ENCODE assay signal across 8 cellular contexts in the genomic region with DNA sequence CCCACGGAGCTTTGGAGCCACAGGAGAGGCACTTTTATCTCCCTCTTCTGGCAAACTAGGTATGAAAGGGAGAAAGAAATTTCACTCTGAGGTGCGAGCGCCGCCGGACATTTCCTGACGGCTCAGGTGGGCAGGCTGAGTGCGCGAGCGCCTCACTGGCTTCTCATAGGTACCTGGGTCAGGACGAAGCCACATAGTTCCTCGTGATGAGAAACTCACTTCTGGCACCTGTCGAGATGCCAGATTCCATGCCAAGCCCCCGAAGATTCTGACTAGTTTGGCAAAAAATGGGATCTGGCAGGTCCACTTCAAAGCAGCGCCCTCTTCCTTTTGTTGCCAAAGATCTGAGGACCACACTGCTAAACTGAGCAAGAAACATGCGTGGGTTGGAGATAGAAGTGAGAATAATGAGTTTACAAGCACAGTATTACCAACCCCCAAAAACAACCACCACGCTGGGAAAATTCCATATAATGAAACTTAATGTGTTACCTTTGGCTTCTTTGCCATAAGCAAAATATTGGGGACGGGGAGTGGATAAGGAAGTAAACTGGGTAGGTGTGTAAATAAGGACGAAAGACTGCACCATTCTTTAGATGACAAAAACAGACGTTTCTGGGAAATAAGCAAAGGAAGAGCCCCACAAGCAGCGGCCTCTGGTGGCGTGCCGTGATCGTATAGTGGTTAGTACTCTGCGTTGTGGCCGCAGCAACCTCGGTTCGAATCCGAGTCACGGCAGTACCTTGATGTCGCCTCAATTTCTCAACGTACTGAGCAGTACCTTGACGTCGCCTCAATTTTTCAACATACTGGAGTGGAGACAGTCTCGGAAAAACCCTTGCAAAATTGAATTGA.
DNase-seq lines count a peak whose midpoint lies in the region; ATAC-seq, FAIRE-seq and TF ChIP-seq lines count a peak whose summit lies in the region.

No MANE protein-coding gene starts in this region.

- H3K9me2 ChIP-seq in MM.1S (replicated peaks; ENCODE audit: insufficient read depth, low read length), result no peaks in the 10 kb centered on the region

- H3F3A ChIP-seq in MM.1S (ENCODE audit: insufficient read depth, low read length), result peaks cover 19% of the 10 kb centered on the region

- no peaks in the 10 kb centered on the region for H3K27me3 ChIP-seq in CD4-positive, CD25-positive, alpha-beta regulatory T cell (ENCODE audit: control insufficient read depth, insufficient read depth, low read length)
- H3K27me3 ChIP-seq in MM.1S (replicated peaks; ENCODE audit: insufficient read depth, low read length), result no peaks in the 10 kb centered on the region
- peaks cover 9% of the 10 kb centered on the region for H3K27me3 ChIP-seq in iPS-18a (ENCODE audit: control insufficient read depth, insufficient read depth, low read length)
- H3K27me3 ChIP-seq in small intestine (ENCODE audit: control insufficient read depth in 2 of 2, insufficient read depth in 2 of 2, low read length in 2 of 2), result no peaks in the 10 kb centered on the region

- H3K9ac ChIP-seq in MM.1S (ENCODE audit: low read length) (peak overlapping the region; percentile 47; the same call in 1 of the 2 replicates), iPS-18a (ENCODE audit: low read length) (peak overlapping the region; percentile 29)

- H3K9me3 ChIP-seq in CD4-positive, CD25-positive, alpha-beta regulatory T cell (ENCODE audit: control insufficient read depth in 2 of 2, low read length in 2 of 2), result no peaks in the 10 kb centered on the region
- H3K9me3 ChIP-seq in MM.1S (replicated peaks; ENCODE audit: insufficient read depth, low read length) (no peaks in the 10 kb centered on the region), iPS-18a (ENCODE audit: control insufficient read depth, low read depth, low read length) (no peaks in the 10 kb centered on the region), small intestine (ENCODE audit: control insufficient read depth, low read depth) (no peaks in the 10 kb centered on the region)

- in situ Hi-C loops in astrocyte of the cerebellum (cut with HindIII; ENCODE audit: low sequenced_read_pairs), result loop anchor here (25.0 kb wide), 1 partner anchor 355 kb away; no protein-coding TSS in a partner anchor

- H3K9me3 Mint-ChIP-seq in CD4-positive, CD25-positive, alpha-beta regulatory T cell, result peaks cover 0 to 2% (median 0%) of the 10 kb centered on the region in 7 donors

- H3K27ac ChIP-seq in CD4-positive, CD25-positive, alpha-beta regulatory T cell (ENCODE audit: insufficient read depth, low read length, poor library complexity, severe bottlenecking), result peak overlapping the region; percentile 6
- H3K27ac ChIP-seq in MM.1S (ENCODE audit: low read length) (peak overlapping the region; percentile 34; the same call in 1 of the 2 replicates), iPS-18a (ENCODE audit: low read length) (no peak overlapping the region), small intestine (ENCODE audit: low read depth in 1 of 2, low read length in 1 of 2) (peak overlapping the region in 1 of 2 donors; percentile 36)

- H3K4me3 ChIP-seq in CD4-positive, CD25-positive, alpha-beta regulatory T cell (ENCODE audit: low read depth, low read length), result peak overlapping the region; percentile 82
- peak overlapping the region; percentile 72 for H3K4me3 ChIP-seq in MM.1S (ENCODE audit: low read length)
- H3K4me3 ChIP-seq in astrocyte of the cerebellum (ENCODE audit: low read depth, low read length), result peak overlapping the region; percentile 46
- peak overlapping the region; percentile 70 for H3K4me3 ChIP-seq in iPS-18a (ENCODE audit: low read length)
- H3K4me3 ChIP-seq in small intestine (ENCODE audit: low read depth in 1 of 2, low read length in 2 of 2), result peak overlapping the region in 1 of 2 donors; percentile 49

- no peaks in the 10 kb centered on the region for H3K36me3 ChIP-seq in CD4-positive, CD25-positive, alpha-beta regulatory T cell (ENCODE audit: control insufficient read depth, insufficient read depth, low read length)
- H3K36me3 ChIP-seq in MM.1S (replicated peaks; ENCODE audit: insufficient read depth, low read length), result no peaks in the 10 kb centered on the region
- H3K36me3 ChIP-seq in iPS-18a (ENCODE audit: control insufficient read depth, low read depth, low read length), result no peaks in the 10 kb centered on the region
- no peaks in the 10 kb centered on the region for H3K36me3 ChIP-seq in small intestine (ENCODE audit: control insufficient read depth in 2 of 2, insufficient read depth in 2 of 2, low read length in 2 of 2)

- H3K27ac Mint-ChIP-seq in CD4-positive, CD25-positive, alpha-beta regulatory T cell, result peak overlapping the region; percentile 79 to 95 (median 86)

- no peak for FAIRE-seq in small intestine (lab: Jason Lieb, UNC)

- peak; percentile 76 to 88 (median 82) for DNase-seq in CD4-positive, CD25-positive, alpha-beta regulatory T cell
- DNase-seq in MM.1S (peak; percentile 69), T-helper 9 cell (peak; percentile 68), astrocyte of the cerebellum (ENCODE audit: low read depth) (no peak), small intestine (peak; percentile 60)

- peak; percentile 54 for TF ChIP-seq CTCF in MM.1S (IDR thresholded peaks at IDR 0.05; ENCODE audit: low read length)
- peak; percentile 45 for TF ChIP-seq CTCF in astrocyte of the cerebellum (IDR thresholded peaks at IDR 0.05; ENCODE audit: low read depth, low read length, missing control alignments)

- peaks cover 25% of the 10 kb centered on the region for H3K4me1 ChIP-seq in CD4-positive, CD25-positive, alpha-beta regulatory T cell (ENCODE audit: control insufficient read depth, insufficient read depth, low read length, poor library complexity, severe bottlenecking)
- H3K4me1 ChIP-seq in MM.1S (ENCODE audit: low read length), result peaks cover 12% of the 10 kb centered on the region
- peaks cover 16% of the 10 kb centered on the region for H3K4me1 ChIP-seq in iPS-18a (ENCODE audit: control insufficient read depth, low read depth, low read length)
- peaks cover 0 to 2% of the 10 kb centered on the region in 2 donors for H3K4me1 ChIP-seq in small intestine (ENCODE audit: control insufficient read depth in 2 of 2, insufficient read depth in 1 of 2, low read depth in 1 of 2, low read length in 1 of 2)

- ATAC-seq in CD4-positive, CD25-positive, alpha-beta regulatory T cell (ENCODE audit: low read depth in 2 of 2), result peak; percentile 79 to 81
- ATAC-seq in GM21360 (IDR thresholded peaks at IDR 0.05; ENCODE audit: unreplicated experiment) (peak; percentile 50), GM18861 (IDR thresholded peaks at IDR 0.05; ENCODE audit: unreplicated experiment) (no peak)

- peaks cover 15% of the 10 kb centered on the region for H3K27me3 Mint-ChIP-seq in CD4-positive, CD25-positive, alpha-beta regulatory T cell

- no peaks in the 10 kb centered on the region for H3K79me2 ChIP-seq in MM.1S (ENCODE audit: low read length)

- peak overlapping the region; percentile 80 to 90 (median 82) for H3K4me3 Mint-ChIP-seq in CD4-positive, CD25-positive, alpha-beta regulatory T cell

- peak overlapping the region; percentile 83 for H2AFZ ChIP-seq in MM.1S (ENCODE audit: low read length)

- no peaks in the 10 kb centered on the region for H4K20me1 ChIP-seq in MM.1S (ENCODE audit: insufficient read depth, low read length)

- H3K4me1 Mint-ChIP-seq in CD4-positive, CD25-positive, alpha-beta regulatory T cell, result peaks cover 23 to 42% (median 33%) of the 10 kb centered on the region in 4 donors

- H3K4me2 ChIP-seq in MM.1S (ENCODE audit: low read depth, low read length), result peak overlapping the region; percentile 98

- WGBS in small intestine, 3 donors, result 1% methylated on average over 34 of the region's 34 CpGs

- no peaks in the 10 kb centered on the region for H3K36me3 Mint-ChIP-seq in CD4-positive, CD25-positive, alpha-beta regulatory T cell
